9 cellular contexts compared by ENCODE assay signal in genomic region chr11:118171274-118172062, GRCh38. TPM values are rescaled to one million over a fixed set of nuclear protein-coding genes. Genes with fewer than 3 reads are reported as not detected.
A peak's percentile ranks its signal among the peaks of the same experiment; 100 is the strongest.
DNase-seq lines count a peak whose midpoint lies in the region; ATAC-seq, FAIRE-seq and TF ChIP-seq lines count a peak whose summit lies in the region.
"Had no signal": no experiment of that assay in that cellular context is flagged by ENCODE, and none has a peak within 500 bp of the region (broad histone marks: within the 10 kb centered on the region; RNA-seq: fewer than 3 reads in every experiment).

No MANE protein-coding gene starts in this region.

- no peak overlapping the region for H3K27ac Mint-ChIP-seq in activated T-helper 1 cell treated with anti-CD3 and anti-CD28 coated beads, Interleukin-12 subunit alpha, Interleukin-12 subunit beta, Interleukin-2, Interleukin-4 antibody, amounts not matched to agents 30 ng/mL and 10 ng/mL and 1 ng/mL, durations not matched to agents 14 hours and 24 hours and 36 hours
- no peak overlapping the region for H3K27ac Mint-ChIP-seq in neural crest cell (ENCODE audit: unreplicated experiment)
- peak overlapping the region in 1 of 2 donors; percentile 47 for H3K27ac Mint-ChIP-seq in stimulated activated naive CD8-positive, alpha-beta T cell treated with anti-CD3 and anti-CD28 coated beads, Interleukin-15, amount 100 ng/mL, for 72 hours
- H3K27ac Mint-ChIP-seq: activated naive CD8-positive, alpha-beta T cell had no signal

- no peaks in the 10 kb centered on the region for H3K36me3 Mint-ChIP-seq in activated T-helper 1 cell treated with anti-CD3 and anti-CD28 coated beads, Interleukin-12 subunit alpha, Interleukin-12 subunit beta, Interleukin-2, Interleukin-4 antibody, amounts not matched to agents 30 ng/mL and 10 ng/mL and 1 ng/mL, durations not matched to agents 14 hours and 24 hours and 36 hours (ENCODE audit: low read depth)
- H3K36me3 Mint-ChIP-seq in neural crest cell (ENCODE audit: low read depth) = no peaks in the 10 kb centered on the region
- H3K36me3 Mint-ChIP-seq: activated naive CD8-positive, alpha-beta T cell had no signal

- intact Hi-C loops in activated T-helper 1 cell treated with anti-CD3 and anti-CD28 coated beads, Interleukin-12 subunit alpha, Interleukin-12 subunit beta, Interleukin-2, Interleukin-4 antibody, amounts not matched to agents 30 ng/mL and 10 ng/mL and 1 ng/mL, durations not matched to agents 14 hours and 24 hours and 36 hours (cut with micrococcal nuclease) = loop anchor here (1.0 to 5.0 kb wide), 3 partner anchors 26 to 364 kb away; no protein-coding TSS in a partner anchor

- no peak overlapping the region for H3K4me3 Mint-ChIP-seq in activated T-helper 1 cell treated with anti-CD3 and anti-CD28 coated beads, Interleukin-12 subunit alpha, Interleukin-12 subunit beta, Interleukin-2, Interleukin-4 antibody, amounts not matched to agents 30 ng/mL and 10 ng/mL and 1 ng/mL, durations not matched to agents 14 hours and 24 hours and 36 hours
- H3K4me3 Mint-ChIP-seq in neural crest cell = no peak overlapping the region
- H3K4me3 Mint-ChIP-seq in stimulated activated naive CD8-positive, alpha-beta T cell treated with anti-CD3 and anti-CD28 coated beads, Interleukin-15, amount 100 ng/mL, for 72 hours = peak overlapping the region in 1 of 2 donors; percentile 19
- H3K4me3 Mint-ChIP-seq: activated naive CD8-positive, alpha-beta T cell had no signal

- no peak for FAIRE-seq in RCC 7860 (lab: Jason Lieb, UNC)

- DNase-seq in Caki2 (ENCODE audit: low read depth) = peak; percentile 6
- peak in 53 of 76 experiments; percentile 4 to 71 (median 36) for DNase-seq in HUDEP-2 (lab: John Stamatoyannopoulos, UW; ENCODE audit: unreplicated experiment in 76 of 76)
- DNase-seq in RCC 7860 (ENCODE audit: low spot score) = peak; percentile 22
- DNase-seq in activated T-helper 1 cell treated with anti-CD3 and anti-CD28 coated beads, Interleukin-12 subunit alpha, Interleukin-12 subunit beta, Interleukin-2, Interleukin-4 antibody, amounts not matched to agents 30 ng/mL and 10 ng/mL and 1 ng/mL, durations not matched to agents 14 hours and 24 hours and 36 hours (ENCODE audit: low spot score) = peak; percentile 63
- peak; percentile 43 for DNase-seq in fibroblast of the conjunctiva (ENCODE audit: low read depth)
- DNase-seq in neural crest cell (ENCODE audit: low read depth, low spot score) = peak; percentile 85
- peak; percentile 70 to 72 for DNase-seq in stimulated activated naive CD8-positive, alpha-beta T cell treated with anti-CD3 and anti-CD28 coated beads, Interleukin-15, amount 100 ng/mL, for 72 hours

- no peaks in the 10 kb centered on the region for H3K9me3 Mint-ChIP-seq in activated T-helper 1 cell treated with anti-CD3 and anti-CD28 coated beads, Interleukin-12 subunit alpha, Interleukin-12 subunit beta, Interleukin-2, Interleukin-4 antibody, amounts not matched to agents 30 ng/mL and 10 ng/mL and 1 ng/mL, durations not matched to agents 14 hours and 24 hours and 36 hours
- H3K9me3 Mint-ChIP-seq in neural crest cell = no peaks in the 10 kb centered on the region
- no peaks in the 10 kb centered on the region for H3K9me3 Mint-ChIP-seq in stimulated activated naive CD8-positive, alpha-beta T cell treated with anti-CD3 and anti-CD28 coated beads, Interleukin-15, amount 100 ng/mL, for 72 hours

- H3K4me1 Mint-ChIP-seq in activated T-helper 1 cell treated with anti-CD3 and anti-CD28 coated beads, Interleukin-12 subunit alpha, Interleukin-12 subunit beta, Interleukin-2, Interleukin-4 antibody, amounts not matched to agents 30 ng/mL and 10 ng/mL and 1 ng/mL, durations not matched to agents 14 hours and 24 hours and 36 hours (ENCODE audit: low read depth) = peaks cover 5% of the 10 kb centered on the region
- H3K4me1 Mint-ChIP-seq in neural crest cell = peaks cover 14% of the 10 kb centered on the region
- no peaks in the 10 kb centered on the region for H3K4me1 Mint-ChIP-seq in stimulated activated naive CD8-positive, alpha-beta T cell treated with anti-CD3 and anti-CD28 coated beads, Interleukin-15, amount 100 ng/mL, for 72 hours

- in situ Hi-C loops in Caki2 (cut with HindIII; ENCODE audit: low pct_unique_long_range_greater_than_20kb, low sequenced_read_pairs) = no loop called here

- peaks cover 34% of the 10 kb centered on the region for H3K27me3 Mint-ChIP-seq in activated T-helper 1 cell treated with anti-CD3 and anti-CD28 coated beads, Interleukin-12 subunit alpha, Interleukin-12 subunit beta, Interleukin-2, Interleukin-4 antibody, amounts not matched to agents 30 ng/mL and 10 ng/mL and 1 ng/mL, durations not matched to agents 14 hours and 24 hours and 36 hours (ENCODE audit: insufficient read depth)
- peaks cover 86% of the 10 kb centered on the region for H3K27me3 Mint-ChIP-seq in neural crest cell (ENCODE audit: low read depth)
- H3K27me3 Mint-ChIP-seq in stimulated activated naive CD8-positive, alpha-beta T cell treated with anti-CD3 and anti-CD28 coated beads, Interleukin-15, amount 100 ng/mL, for 72 hours = peaks cover 31% of the 10 kb centered on the region
- H3K27me3 Mint-ChIP-seq: activated naive CD8-positive, alpha-beta T cell had no signal

- ATAC-seq in stimulated activated naive CD8-positive, alpha-beta T cell treated with anti-CD3 and anti-CD28 coated beads, Interleukin-15, amount 100 ng/mL, for 72 hours = peak; percentile 76
- ATAC-seq in HG02970 (IDR thresholded peaks at IDR 0.05; ENCODE audit: low FRiP score, unreplicated experiment) = no peak

- TF ChIP-seq CTCF in neural crest cell (conservative IDR thresholded peaks at IDR 0.05) = peak; percentile 92

RNA-seq across cellular contexts. Expression of gene SCN2B, which starts 5.0 kb away (rescaled TPM):
- not detected in 2 replicates for total RNA-seq in Caki2 (2014; rRNA removed; shearing (Covaris generic); ENCODE audit: low replicate concordance)
- not detected in 2 replicates for total RNA-seq in activated T-helper 1 cell treated with anti-CD3 and anti-CD28 coated beads, Interleukin-12 subunit alpha, Interleukin-12 subunit beta, Interleukin-2, Interleukin-4 antibody, amounts not matched to agents 30 ng/mL and 10 ng/mL and 1 ng/mL, durations not matched to agents 14 hours and 24 hours and 36 hours
- total RNA-seq in neural crest cell = 0.40 and 0.43 TPM in 2 replicates

RNA-seq across cellular contexts. Expression of gene SCN4B, which starts 18.8 kb away (rescaled TPM):
- 0.38 and 0.68 TPM in 2 replicates for total RNA-seq in Caki2 (2014; rRNA removed; shearing (Covaris generic); ENCODE audit: low replicate concordance)
- total RNA-seq in activated T-helper 1 cell treated with anti-CD3 and anti-CD28 coated beads, Interleukin-12 subunit alpha, Interleukin-12 subunit beta, Interleukin-2, Interleukin-4 antibody, amounts not matched to agents 30 ng/mL and 10 ng/mL and 1 ng/mL, durations not matched to agents 14 hours and 24 hours and 36 hours = 0.08 TPM in 1 of 2 replicates, not detected in the other
- 2.0 and 2.4 TPM in 2 replicates for total RNA-seq in neural crest cell

RNA-seq across cellular contexts. Expression of gene JAML, which starts 53.3 kb away (rescaled TPM):
- not detected in 2 replicates for total RNA-seq in Caki2 (2014; rRNA removed; shearing (Covaris generic); ENCODE audit: low replicate concordance)
- total RNA-seq in activated T-helper 1 cell treated with anti-CD3 and anti-CD28 coated beads, Interleukin-12 subunit alpha, Interleukin-12 subunit beta, Interleukin-2, Interleukin-4 antibody, amounts not matched to agents 30 ng/mL and 10 ng/mL and 1 ng/mL, durations not matched to agents 14 hours and 24 hours and 36 hours = 264 and 271 TPM in 2 replicates
- total RNA-seq in neural crest cell = not detected in 2 replicates

Comparison
In these comparisons a context has a peak if more than half of its experiments do, and no peak if none do; other contexts are left out.
1. DNase-seq: peak in every context shown above with its lines; median percentile 85 in neural crest cell; 71 in stimulated activated naive CD8-positive, alpha-beta T cell treated with anti-CD3 and anti-CD28 coated beads, Interleukin-15, amount 100 ng/mL, for 72 hours; 63 in activated T-helper 1 cell treated with anti-CD3 and anti-CD28 coated beads, Interleukin-12 subunit alpha, Interleukin-12 subunit beta, Interleukin-2, Interleukin-4 antibody, amounts not matched to agents 30 ng/mL and 10 ng/mL and 1 ng/mL, durations not matched to agents 14 hours and 24 hours and 36 hours; 43 in fibroblast of the conjunctiva; 36 in HUDEP-2; 22 in RCC 7860; 6 in Caki2.
2. RNA of gene JAML, which starts 53.3 kb away (total RNA-seq): 264 to 271 TPM in activated T-helper 1 cell treated with anti-CD3 and anti-CD28 coated beads, Interleukin-12 subunit alpha, Interleukin-12 subunit beta, Interleukin-2, Interleukin-4 antibody, amounts not matched to agents 30 ng/mL and 10 ng/mL and 1 ng/mL, durations not matched to agents 14 hours and 24 hours and 36 hours; not detected in Caki2 and not detected in neural crest cell; every median in the first group is over 100 times any median in the second.